ENCODE assay signal across 8 cellular contexts in genomic region chr22:41217553-41218157, GRCh38. TPM values are rescaled to one million over a fixed set of nuclear protein-coding genes. Genes with fewer than 3 reads are reported as not detected.
DNase-seq lines count a peak whose midpoint lies in the region; ATAC-seq, FAIRE-seq and TF ChIP-seq lines count a peak whose summit lies in the region.

No MANE protein-coding gene starts in this region.

- no peak for FAIRE-seq in D721Med (lab: Jason Lieb, UNC)

- H3K4me1 Mint-ChIP-seq in endothelial cell (ENCODE audit: unreplicated experiment) = peaks cover 30% of the 10 kb centered on the region

- no peak for TF ChIP-seq POLR2A in thyroid gland (IDR thresholded peaks at IDR 0.05)

- peak; percentile 77 for DNase-seq in GM04503 (ENCODE audit: low read depth)
- peak; percentile 91 for DNase-seq in UCSD-AML1 (lab: John Stamatoyannopoulos, UW; ENCODE audit: unreplicated experiment)
- DNase-seq in endothelial cell (ENCODE audit: low spot score) = peak; percentile 65
- peak; percentile 67 for DNase-seq in mucosa of gallbladder (ENCODE audit: low spot score)
- peak in 1 of 2 donors; percentile 17 for DNase-seq in thyroid gland
- DNase-seq in D721Med (ENCODE audit: insufficient read length, low spot score) = no peak

- H3K27ac ChIP-seq in thyroid gland = peak overlapping the region; percentile 42 to 54 (median 53)

- H3K9me3 Mint-ChIP-seq in endothelial cell (ENCODE audit: unreplicated experiment) = no peaks in the 10 kb centered on the region

- H3K36me3 ChIP-seq in Loucy (ENCODE audit: insufficient read depth, low read length) = no peaks in the 10 kb centered on the region
- peaks cover 15 to 27% of the 10 kb centered on the region in 2 donors for H3K36me3 ChIP-seq in thyroid gland

- WGBS in thyroid gland, 2 donors = 55 to 66% methylated on average over 16 of the region's 16 CpGs

- H3K9ac ChIP-seq in Loucy (ENCODE audit: low read depth, low read length, poor library complexity, severe bottlenecking) = peak overlapping the region; percentile 50

- H4K20me1 ChIP-seq in Loucy (ENCODE audit: insufficient read depth, low read length, poor library complexity, severe bottlenecking) = no peaks in the 10 kb centered on the region

- no peak overlapping the region for H3K4me3 Mint-ChIP-seq in endothelial cell (ENCODE audit: unreplicated experiment)

- no peaks in the 10 kb centered on the region for H3K9me3 ChIP-seq in Loucy (ENCODE audit: insufficient read depth, low read depth, low read length)
- H3K9me3 ChIP-seq in thyroid gland = no peaks in the 10 kb centered on the region

- H3K79me2 ChIP-seq in Loucy (ENCODE audit: insufficient read depth, low read length) = no peaks in the 10 kb centered on the region

- H3K4me3 ChIP-seq in Loucy (ENCODE audit: low read length, poor library complexity, severe bottlenecking) (peak overlapping the region; percentile 37), thyroid gland (replicated peaks in 1 of 3) (no peak overlapping the region)

- H3K27ac Mint-ChIP-seq in endothelial cell (ENCODE audit: unreplicated experiment) = peak overlapping the region; percentile 97

- no peaks in the 10 kb centered on the region for H3K9me2 ChIP-seq in Loucy (replicated peaks; ENCODE audit: low read depth, low read length)

- peaks cover 9% of the 10 kb centered on the region for H3K4me1 ChIP-seq in Loucy (ENCODE audit: insufficient read depth, low read length, poor library complexity, severe bottlenecking)
- H3K4me1 ChIP-seq in thyroid gland = no peaks in the 10 kb centered on the region

- peak overlapping the region; percentile 4; the same call in 1 of the 2 replicates for H2AFZ ChIP-seq in Loucy (ENCODE audit: low read length)

- peak overlapping the region; percentile 38 for H3K4me2 ChIP-seq in Loucy (ENCODE audit: low read depth, low read length, poor library complexity, severe bottlenecking)

- H3F3A ChIP-seq in Loucy (ENCODE audit: low read depth) = no peaks in the 10 kb centered on the region

- H3K27me3 ChIP-seq in Loucy (ENCODE audit: insufficient read depth, low read length, poor library complexity, severe bottlenecking) (no peaks in the 10 kb centered on the region), thyroid gland (no peaks in the 10 kb centered on the region)

- intact Hi-C loops in thyroid gland (cut with DNase I) = no loop called here

- peaks cover 35% of the 10 kb centered on the region for H3K36me3 Mint-ChIP-seq in endothelial cell (ENCODE audit: low read depth, unreplicated experiment)

- no peak for ATAC-seq in HG03439 (IDR thresholded peaks at IDR 0.05; ENCODE audit: unreplicated experiment)

- no peak for TF ChIP-seq CTCF in Loucy (conservative IDR thresholded peaks at IDR 0.05; ENCODE audit: low read length)
- no peak for TF ChIP-seq CTCF in endothelial cell (IDR thresholded peaks at IDR 0.05; ENCODE audit: unreplicated experiment)
- TF ChIP-seq CTCF in thyroid gland (IDR thresholded peaks at IDR 0.05) = no peak
- no peak for TF ChIP-seq CTCF in D721Med (IDR thresholded peaks at IDR 0.05; ENCODE audit: insufficient read depth, missing control alignments)

- peaks cover 6% of the 10 kb centered on the region for H3K27me3 Mint-ChIP-seq in endothelial cell (ENCODE audit: unreplicated experiment)

RNA-seq across cellular contexts. Expression of gene L3MBTL2, which starts 12.5 kb away (rescaled TPM):
- total RNA-seq in endothelial cell (ENCODE audit: unreplicated experiment) (20.1 TPM), mucosa of gallbladder (28.3 TPM), thyroid gland (10 to 100 TPM; 17.2 to 29.2 (median 20.7) TPM)

RNA-seq across cellular contexts. Expression of gene CHADL, which starts 23.1 kb away (rescaled TPM):
- total RNA-seq in endothelial cell (ENCODE audit: unreplicated experiment) (1.2 TPM), mucosa of gallbladder (5.4 TPM), thyroid gland (1 to 10 TPM; 4.6 to 7.5 (median 6.2) TPM)
